In genomic region chr10:35635576-35635975, GRCh38 we compare ENCODE assay signal across 8 cellular contexts. TPM values are rescaled to one million over a fixed set of nuclear protein-coding genes. Genes with fewer than 3 reads are reported as not detected.
A peak's percentile ranks its signal among the peaks of the same experiment; 100 is the strongest.
DNase-seq lines count a peak whose midpoint lies in the region; ATAC-seq and TF ChIP-seq lines count a peak whose summit lies in the region.

No MANE protein-coding gene starts in this region.

- H2BK12ac ChIP-seq in neuronal stem cell (ENCODE audit: low read length), result no peak overlapping the region

- peaks cover 0 to 4% of the 10 kb centered on the region in 2 donors for H3K9me3 ChIP-seq in neuronal stem cell (replicated peaks in 1 of 2; ENCODE audit: control insufficient read depth in 2 of 2, insufficient read depth in 1 of 2, low read depth in 1 of 2, low read length in 2 of 2)

- peaks cover 9 to 14% of the 10 kb centered on the region in 2 donors for H3K4me1 ChIP-seq in neuronal stem cell (ENCODE audit: control insufficient read depth in 2 of 2, insufficient read depth in 1 of 2, low read depth in 1 of 2, low read length in 2 of 2)

- H2BK15ac ChIP-seq in neuronal stem cell (ENCODE audit: low read length), result no peak overlapping the region

- CTCF ChIA-PET in activated CD4-positive, alpha-beta memory T cell treated with anti-CD3 and anti-CD28 coated beads for 36 hours (lab: Charles Lee), result interaction anchor here (0.6 to 2.1 kb wide), 23 partner anchors 8 to 1860 kb away, joined by 3 to 13 read pairs (median 3); no protein-coding TSS in a partner anchor

- POLR2A ChIA-PET in activated CD4-positive, alpha-beta memory T cell treated with anti-CD3 and anti-CD28 coated beads for 36 hours (lab: Charles Lee), result interaction anchor here (0.5 kb wide), 1 partner anchor 105 kb away, joined by 3 read pairs; no protein-coding TSS in a partner anchor

- H3K27me3 Mint-ChIP-seq in activated CD4-positive, alpha-beta memory T cell treated with anti-CD3 and anti-CD28 coated beads for 36 hours, result peaks cover 28% of the 10 kb centered on the region

- peaks cover 12% of the 10 kb centered on the region for H3K4me1 Mint-ChIP-seq in activated CD4-positive, alpha-beta memory T cell treated with anti-CD3 and anti-CD28 coated beads for 36 hours (ENCODE audit: low read depth)

- WGBS in neuronal stem cell (ENCODE audit: extremely low coverage in 2 of 2, insufficient read length in 2 of 2, insufficient replicate concordance in 1 of 2), 2 donors, result no CpG with 5 or more reads among the region's 6 CpGs

- H3K23ac ChIP-seq in neuronal stem cell (ENCODE audit: low read depth, low read length, poor library complexity), result no peak overlapping the region

- peaks cover 4% of the 10 kb centered on the region for H3K79me1 ChIP-seq in neuronal stem cell (ENCODE audit: low read depth, low read length)

- no peak overlapping the region for H3K27ac Mint-ChIP-seq in activated CD4-positive, alpha-beta memory T cell treated with anti-CD3 and anti-CD28 coated beads for 36 hours

- no peak overlapping the region for H3K27ac ChIP-seq in neuronal stem cell (replicated peaks; ENCODE audit: low read length)

- peaks cover 0 to 9% of the 10 kb centered on the region in 2 donors for H3K36me3 ChIP-seq in neuronal stem cell (replicated peaks in 1 of 2; ENCODE audit: control insufficient read depth in 2 of 2, insufficient read depth in 2 of 2, low read length in 2 of 2)

- H3K4me3 Mint-ChIP-seq in activated CD4-positive, alpha-beta memory T cell treated with anti-CD3 and anti-CD28 coated beads for 36 hours, result no peak overlapping the region

- TF ChIP-seq CTCF in GM13976 (IDR thresholded peaks at IDR 0.05; ENCODE audit: borderline replicate concordance, control extremely low read depth, extremely low read depth, insufficient read depth, missing control alignments) (peak; percentile 70), fibroblast of the aortic adventitia (IDR thresholded peaks at IDR 0.05; ENCODE audit: insufficient read depth, low read length) (peak; percentile 92)

- H3K18ac ChIP-seq in neuronal stem cell (ENCODE audit: low read length), result no peak overlapping the region

- peak overlapping the region; percentile 29 for H3K4me3 ChIP-seq in fibroblast of the aortic adventitia (ENCODE audit: low read depth, low read length)
- H3K4me3 ChIP-seq in neuronal stem cell (ENCODE audit: low read length in 2 of 2), result no peak overlapping the region

- no peak overlapping the region for H2BK120ac ChIP-seq in neuronal stem cell (ENCODE audit: low read depth, low read length)

- H3K9me3 Mint-ChIP-seq in activated CD4-positive, alpha-beta memory T cell treated with anti-CD3 and anti-CD28 coated beads for 36 hours, result no peaks in the 10 kb centered on the region

- no peak overlapping the region for H4K8ac ChIP-seq in neuronal stem cell (ENCODE audit: low read depth, low read length)

- H3K4ac ChIP-seq in neuronal stem cell (ENCODE audit: low read length), result no peak overlapping the region

- H3K4me2 ChIP-seq in neuronal stem cell (ENCODE audit: insufficient read depth, low read length, poor library complexity, severe bottlenecking), result no peak overlapping the region

- peaks cover 0 to 39% (median 0%) of the 10 kb centered on the region in 3 experiments for H3K27me3 ChIP-seq in neuronal stem cell (ENCODE audit: control insufficient read depth in 3 of 3, insufficient read depth in 3 of 3, low read depth in 1 of 3, low read length in 3 of 3)

- H2AFZ ChIP-seq in neuronal stem cell (ENCODE audit: low read length), result no peak overlapping the region

- H2AK5ac ChIP-seq in neuronal stem cell (ENCODE audit: low read depth, low read length), result no peak overlapping the region

- no peak overlapping the region for H4K91ac ChIP-seq in neuronal stem cell (ENCODE audit: low read depth, low read length, poor library complexity)

- no peaks in the 10 kb centered on the region for H3K36me3 Mint-ChIP-seq in activated CD4-positive, alpha-beta memory T cell treated with anti-CD3 and anti-CD28 coated beads for 36 hours

- intact Hi-C loops in activated CD4-positive, alpha-beta memory T cell treated with anti-CD3 and anti-CD28 coated beads for 36 hours (cut with micrococcal nuclease), result loop anchor here (1.0 to 10.0 kb wide), 4 partner anchors 149 to 1246 kb away; no protein-coding TSS in a partner anchor

- ATAC-seq in HG02981 (IDR thresholded peaks at IDR 0.05; ENCODE audit: unreplicated experiment), result peak; percentile 69
- no peak for ATAC-seq in HG03108 (IDR thresholded peaks at IDR 0.05; ENCODE audit: unreplicated experiment)

- in situ Hi-C loops in GM13976 (cut with MboI; ENCODE audit: low sequenced_read_pairs, unreplicated experiment), result loop anchor here (5.0 kb wide), 1 partner anchor 1237 kb away; no protein-coding TSS in a partner anchor

- H2BK5ac ChIP-seq in neuronal stem cell (ENCODE audit: low read length), result no peak overlapping the region

- H3K9ac ChIP-seq in neuronal stem cell (ENCODE audit: low read depth, low read length, poor library complexity), result no peak overlapping the region

- DNase-seq in Ammon's horn (ENCODE audit: low spot score), result peak; percentile 83
- DNase-seq in GM13976 (ENCODE audit: low spot score), result peak; percentile 60
- peak; percentile 5 for DNase-seq in NCI-H2196 treated with DMSO at 0.1 percent for 48 hours (lab: John Stamatoyannopoulos, UW; ENCODE audit: unreplicated experiment)
- DNase-seq in activated CD4-positive, alpha-beta memory T cell treated with anti-CD3 and anti-CD28 coated beads for 36 hours, result peak; percentile 41
- peak; percentile 88 for DNase-seq in fibroblast of the aortic adventitia (ENCODE audit: low read depth)
- peak; percentile 62 for DNase-seq in neuronal stem cell (ENCODE audit: low spot score)

- H3K14ac ChIP-seq in neuronal stem cell (ENCODE audit: low read length), result no peak overlapping the region

RNA-seq across cellular contexts. Expression of gene FZD8, which starts 6.5 kb away (rescaled TPM):
- under 1 TPM; 0.31 to 0.45 TPM for total RNA-seq in activated CD4-positive, alpha-beta memory T cell treated with anti-CD3 and anti-CD28 coated beads for 36 hours
- total RNA-seq in fibroblast of the aortic adventitia (ENCODE audit: low replicate concordance), result 8.8 and 15.4 TPM in 2 replicates
- polyA plus RNA-seq in neuronal stem cell (2013, experiment 1 of 2), result 64.6 TPM
- polyA plus RNA-seq in neuronal stem cell (2013, experiment 2 of 2), result 68.1 TPM

RNA-seq across cellular contexts. Expression of gene GJD4, which starts 30.4 kb away (rescaled TPM):
- total RNA-seq in activated CD4-positive, alpha-beta memory T cell treated with anti-CD3 and anti-CD28 coated beads for 36 hours, result not detected
- 0.09 TPM in 1 of 2 replicates, not detected in the other for total RNA-seq in fibroblast of the aortic adventitia (ENCODE audit: low replicate concordance)
- polyA plus RNA-seq in neuronal stem cell (2013, experiment 1 of 2), result not detected
- polyA plus RNA-seq in neuronal stem cell (2013, experiment 2 of 2), result not detected

Comparison
In these comparisons a context has a peak if more than half of its experiments do, and no peak if none do; other contexts are left out.
1. DNase-seq: peak in every context shown above with its lines; median percentile 88 in fibroblast of the aortic adventitia; 83 in Ammon's horn; 62 in neuronal stem cell; 60 in GM13976; 41 in activated CD4-positive, alpha-beta memory T cell treated with anti-CD3 and anti-CD28 coated beads for 36 hours; 5 in NCI-H2196 treated with DMSO at 0.1 percent for 48 hours.